Comparison of ENCODE assay signal across 23 cellular contexts in genomic region chr10:2898509-2898860, GRCh38.
"Had no signal": no experiment of that assay in that cellular context is flagged by ENCODE, and none has a peak within 500 bp of the region (broad histone marks: within the 10 kb centered on the region; RNA-seq: fewer than 3 reads in every experiment).

No MANE protein-coding gene starts in this region.

- H3K27me3 ChIP-seq: foreskin keratinocyte, neural progenitor cell, right lobe of liver, upper lobe of left lung had no signal

- FAIRE-seq: endometrium had no signal

- H3K9me3 ChIP-seq: prostate gland, right lobe of liver, tibial artery, upper lobe of left lung had no signal

- H3K4me3 Mint-ChIP-seq: natural killer cell treated with Interleukin-12 subunit alpha and Interleukin-12 subunit beta and Interleukin-15 and Interleukin-18, amount 100 ng/mL, for 72 hours; neural progenitor cell; stimulated activated effector memory CD8-positive, alpha-beta T cell treated with anti-CD3 and anti-CD28 coated beads, Interleukin-12 subunit alpha, Interleukin-12 subunit beta, amount 100 ng/mL, for 72 hours; stimulated activated naive CD8-positive, alpha-beta T cell treated with anti-CD3 and anti-CD28 coated beads, Interleukin-15, Interleukin-2, amounts not matched to agents 100 ng/mL and 50 ng/mL, for 24 hours had no signal

- H3K4me2 ChIP-seq: hepatocyte, neural progenitor cell had no signal

- H2AFZ ChIP-seq: hepatocyte, neural progenitor cell, parathyroid adenoma had no signal

- H3K4me3 ChIP-seq: dorsolateral prefrontal cortex, hepatocyte, lung, neural progenitor cell, prostate gland, right lobe of liver, tibial artery, upper lobe of left lung had no signal

- DNase-seq: cortex of kidney; dorsolateral prefrontal cortex; effector memory CD4-positive, alpha-beta T cell; foreskin keratinocyte; left colon; left ventricle myocardium superior; midbrain; occipital lobe; right lobe of liver; stimulated activated CD4-positive, alpha-beta T cell treated with anti-CD3 and anti-CD28 coated beads, Interleukin-4, amount 100 ng/mL, for 1 hour; stimulated activated CD8-positive, alpha-beta memory T cell treated with anti-CD3 and anti-CD28 coated beads, Interleukin-4, amount 100 ng/mL, for 48 hours; tibial artery; upper lobe of left lung had no signal

- H3K27ac Mint-ChIP-seq: natural killer cell treated with Interleukin-12 subunit alpha and Interleukin-12 subunit beta and Interleukin-15 and Interleukin-18, amount 100 ng/mL, for 72 hours; neural progenitor cell; stimulated activated effector memory CD8-positive, alpha-beta T cell treated with anti-CD3 and anti-CD28 coated beads, Interleukin-12 subunit alpha, Interleukin-12 subunit beta, amount 100 ng/mL, for 72 hours; stimulated activated naive CD8-positive, alpha-beta T cell treated with anti-CD3 and anti-CD28 coated beads, Interleukin-15, Interleukin-2, amounts not matched to agents 100 ng/mL and 50 ng/mL, for 24 hours had no signal

- H3K27ac ChIP-seq: dorsolateral prefrontal cortex, epithelial cell of prostate, foreskin keratinocyte, hepatocyte, neural progenitor cell, parathyroid adenoma, prostate gland, right lobe of liver, tibial artery, upper lobe of left lung had no signal

- H3K9me3 Mint-ChIP-seq: natural killer cell treated with Interleukin-12 subunit alpha and Interleukin-12 subunit beta and Interleukin-15 and Interleukin-18, amount 100 ng/mL, for 72 hours; neural progenitor cell; stimulated activated effector memory CD8-positive, alpha-beta T cell treated with anti-CD3 and anti-CD28 coated beads, Interleukin-12 subunit alpha, Interleukin-12 subunit beta, amount 100 ng/mL, for 72 hours; stimulated activated naive CD8-positive, alpha-beta T cell treated with anti-CD3 and anti-CD28 coated beads, Interleukin-15, Interleukin-2, amounts not matched to agents 100 ng/mL and 50 ng/mL, for 24 hours had no signal

- H3K9ac ChIP-seq: neural progenitor cell, parathyroid adenoma had no signal

- H3K36me3 ChIP-seq: neural progenitor cell, prostate gland, right lobe of liver, tibial artery, upper lobe of left lung had no signal

- H3K4me1 Mint-ChIP-seq: stimulated activated effector memory CD8-positive, alpha-beta T cell treated with anti-CD3 and anti-CD28 coated beads, Interleukin-12 subunit alpha, Interleukin-12 subunit beta, amount 100 ng/mL, for 72 hours had no signal

- ATAC-seq: foreskin keratinocyte, left colon, left ventricle myocardium superior had no signal

- H3K4me1 ChIP-seq: foreskin keratinocyte, parathyroid adenoma, prostate gland, right lobe of liver, tibial artery, upper lobe of left lung had no signal

- H3K79me2 ChIP-seq: hepatocyte, parathyroid adenoma had no signal

- H3K36me3 Mint-ChIP-seq: natural killer cell treated with Interleukin-12 subunit alpha and Interleukin-12 subunit beta and Interleukin-15 and Interleukin-18, amount 100 ng/mL, for 72 hours; neural progenitor cell; stimulated activated effector memory CD8-positive, alpha-beta T cell treated with anti-CD3 and anti-CD28 coated beads, Interleukin-12 subunit alpha, Interleukin-12 subunit beta, amount 100 ng/mL, for 72 hours had no signal
